Comparison of ENCODE assay signal across 1 cellular context in the genomic region with DNA sequence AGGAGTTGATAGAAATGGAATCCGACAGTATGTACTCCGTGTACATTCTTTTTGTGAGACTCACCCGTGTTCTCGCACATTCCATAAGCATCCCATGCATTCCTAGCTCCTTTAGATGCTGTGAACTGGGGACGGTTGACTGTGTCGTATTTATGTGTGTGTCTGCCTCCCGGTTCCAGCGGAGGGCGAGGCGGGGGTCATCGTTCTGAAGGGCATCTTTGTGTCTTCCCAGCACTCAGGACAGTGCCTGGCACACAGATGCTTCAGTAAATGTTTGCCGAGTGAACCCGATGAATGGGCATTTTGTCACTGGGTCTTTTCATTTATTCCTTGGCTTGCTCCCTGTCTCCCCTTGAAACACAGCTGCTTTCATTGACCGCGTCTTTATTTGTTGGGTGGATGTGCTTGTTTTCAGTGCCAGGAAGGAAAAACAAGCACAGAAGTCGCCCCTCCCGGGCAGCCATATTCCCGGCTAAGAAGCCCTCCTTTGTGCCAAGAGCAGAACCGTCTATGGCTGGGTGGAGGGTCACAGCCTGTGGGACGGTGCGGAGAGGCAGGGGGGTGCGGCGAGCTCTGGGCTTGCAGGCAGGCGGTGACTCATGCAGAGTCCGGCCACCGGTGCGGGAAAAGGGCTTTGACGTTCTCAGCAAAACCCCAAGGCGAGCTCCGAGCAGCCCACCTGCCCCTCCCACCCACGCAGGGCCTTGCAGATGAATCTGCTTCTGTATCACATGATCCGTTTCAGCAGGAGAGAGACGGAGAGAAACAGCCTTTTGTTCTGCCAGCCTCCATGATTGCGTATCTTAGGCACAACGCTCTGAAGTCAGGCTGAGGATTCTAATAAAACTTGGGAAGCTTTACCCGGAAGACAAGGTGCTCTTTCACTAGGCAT.
TF ChIP-seq lines count a peak whose summit lies in the region.

No MANE protein-coding gene starts in this region.

TF ChIP-seq in HepG2, 621 proteins besides CTCF, POLR2A, EP300 and RAD21 (continued from another document):
- TF ChIP-seq, protein P1, sequence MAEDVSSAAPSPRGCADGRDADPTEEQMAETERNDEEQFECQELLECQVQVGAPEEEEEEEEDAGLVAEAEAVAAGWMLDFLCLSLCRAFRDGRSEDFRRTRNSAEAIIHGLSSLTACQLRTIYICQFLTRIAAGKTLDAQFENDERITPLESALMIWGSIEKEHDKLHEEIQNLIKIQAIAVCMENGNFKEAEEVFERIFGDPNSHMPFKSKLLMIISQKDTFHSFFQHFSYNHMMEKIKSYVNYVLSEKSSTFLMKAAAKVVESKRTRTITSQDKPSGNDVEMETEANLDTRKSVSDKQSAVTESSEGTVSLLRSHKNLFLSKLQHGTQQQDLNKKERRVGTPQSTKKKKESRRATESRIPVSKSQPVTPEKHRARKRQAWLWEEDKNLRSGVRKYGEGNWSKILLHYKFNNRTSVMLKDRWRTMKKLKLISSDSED (CRISPR knock-in tag; IDR thresholded peaks at IDR 0.05), result no peak
- TF ChIP-seq KDM3A (CRISPR knock-in tag; IDR thresholded peaks at IDR 0.05; ENCODE audit: low read depth), result 0 out of 2 replicates have a peak, but pooled peaks have one; percentile 35
- TF ChIP-seq RXRB (CRISPR knock-in tag; IDR thresholded peaks at IDR 0.05; ENCODE audit: borderline replicate concordance), result peak; percentile 18; the same call in 1 of the 2 replicates
- TF ChIP-seq, protein P2, sequence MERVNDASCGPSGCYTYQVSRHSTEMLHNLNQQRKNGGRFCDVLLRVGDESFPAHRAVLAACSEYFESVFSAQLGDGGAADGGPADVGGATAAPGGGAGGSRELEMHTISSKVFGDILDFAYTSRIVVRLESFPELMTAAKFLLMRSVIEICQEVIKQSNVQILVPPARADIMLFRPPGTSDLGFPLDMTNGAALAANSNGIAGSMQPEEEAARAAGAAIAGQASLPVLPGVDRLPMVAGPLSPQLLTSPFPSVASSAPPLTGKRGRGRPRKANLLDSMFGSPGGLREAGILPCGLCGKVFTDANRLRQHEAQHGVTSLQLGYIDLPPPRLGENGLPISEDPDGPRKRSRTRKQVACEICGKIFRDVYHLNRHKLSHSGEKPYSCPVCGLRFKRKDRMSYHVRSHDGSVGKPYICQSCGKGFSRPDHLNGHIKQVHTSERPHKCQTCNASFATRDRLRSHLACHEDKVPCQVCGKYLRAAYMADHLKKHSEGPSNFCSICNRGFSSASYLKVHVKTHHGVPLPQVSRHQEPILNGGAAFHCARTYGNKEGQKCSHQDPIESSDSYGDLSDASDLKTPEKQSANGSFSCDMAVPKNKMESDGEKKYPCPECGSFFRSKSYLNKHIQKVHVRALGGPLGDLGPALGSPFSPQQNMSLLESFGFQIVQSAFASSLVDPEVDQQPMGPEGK (CRISPR knock-in tag; IDR thresholded peaks at IDR 0.05), result peak; percentile 30; the same call in 1 of the 2 replicates
- peak; percentile 39; the same call in 1 of the 2 replicates for TF ChIP-seq ELF1 (CRISPR knock-in tag; IDR thresholded peaks at IDR 0.05)
- TF ChIP-seq, protein P3, sequence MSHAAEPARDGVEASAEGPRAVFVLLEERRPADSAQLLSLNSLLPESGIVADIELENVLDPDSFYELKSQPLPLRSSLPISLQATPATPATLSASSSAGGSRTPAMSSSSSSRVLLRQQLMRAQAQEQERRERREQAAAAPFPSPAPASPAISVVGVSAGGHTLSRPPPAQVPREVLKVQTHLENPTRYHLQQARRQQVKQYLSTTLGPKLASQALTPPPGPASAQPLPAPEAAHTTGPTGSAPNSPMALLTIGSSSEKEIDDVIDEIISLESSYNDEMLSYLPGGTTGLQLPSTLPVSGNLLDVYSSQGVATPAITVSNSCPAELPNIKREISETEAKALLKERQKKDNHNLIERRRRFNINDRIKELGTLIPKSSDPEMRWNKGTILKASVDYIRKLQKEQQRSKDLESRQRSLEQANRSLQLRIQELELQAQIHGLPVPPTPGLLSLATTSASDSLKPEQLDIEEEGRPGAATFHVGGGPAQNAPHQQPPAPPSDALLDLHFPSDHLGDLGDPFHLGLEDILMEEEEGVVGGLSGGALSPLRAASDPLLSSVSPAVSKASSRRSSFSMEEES (CRISPR knock-in tag; IDR thresholded peaks at IDR 0.05), result peak; percentile 45; the same call in 1 of the 2 replicates
- 0 out of 2 replicates have a peak, but pooled peaks have one; percentile 22 for TF ChIP-seq SP5 (CRISPR knock-in tag; IDR thresholded peaks at IDR 0.05; ENCODE audit: borderline replicate concordance, low read depth)
- peak; percentile 77; the same call in 1 of the 2 replicates for TF ChIP-seq JUND (CRISPR knock-in tag; IDR thresholded peaks at IDR 0.05)
- TF ChIP-seq, protein P4, sequence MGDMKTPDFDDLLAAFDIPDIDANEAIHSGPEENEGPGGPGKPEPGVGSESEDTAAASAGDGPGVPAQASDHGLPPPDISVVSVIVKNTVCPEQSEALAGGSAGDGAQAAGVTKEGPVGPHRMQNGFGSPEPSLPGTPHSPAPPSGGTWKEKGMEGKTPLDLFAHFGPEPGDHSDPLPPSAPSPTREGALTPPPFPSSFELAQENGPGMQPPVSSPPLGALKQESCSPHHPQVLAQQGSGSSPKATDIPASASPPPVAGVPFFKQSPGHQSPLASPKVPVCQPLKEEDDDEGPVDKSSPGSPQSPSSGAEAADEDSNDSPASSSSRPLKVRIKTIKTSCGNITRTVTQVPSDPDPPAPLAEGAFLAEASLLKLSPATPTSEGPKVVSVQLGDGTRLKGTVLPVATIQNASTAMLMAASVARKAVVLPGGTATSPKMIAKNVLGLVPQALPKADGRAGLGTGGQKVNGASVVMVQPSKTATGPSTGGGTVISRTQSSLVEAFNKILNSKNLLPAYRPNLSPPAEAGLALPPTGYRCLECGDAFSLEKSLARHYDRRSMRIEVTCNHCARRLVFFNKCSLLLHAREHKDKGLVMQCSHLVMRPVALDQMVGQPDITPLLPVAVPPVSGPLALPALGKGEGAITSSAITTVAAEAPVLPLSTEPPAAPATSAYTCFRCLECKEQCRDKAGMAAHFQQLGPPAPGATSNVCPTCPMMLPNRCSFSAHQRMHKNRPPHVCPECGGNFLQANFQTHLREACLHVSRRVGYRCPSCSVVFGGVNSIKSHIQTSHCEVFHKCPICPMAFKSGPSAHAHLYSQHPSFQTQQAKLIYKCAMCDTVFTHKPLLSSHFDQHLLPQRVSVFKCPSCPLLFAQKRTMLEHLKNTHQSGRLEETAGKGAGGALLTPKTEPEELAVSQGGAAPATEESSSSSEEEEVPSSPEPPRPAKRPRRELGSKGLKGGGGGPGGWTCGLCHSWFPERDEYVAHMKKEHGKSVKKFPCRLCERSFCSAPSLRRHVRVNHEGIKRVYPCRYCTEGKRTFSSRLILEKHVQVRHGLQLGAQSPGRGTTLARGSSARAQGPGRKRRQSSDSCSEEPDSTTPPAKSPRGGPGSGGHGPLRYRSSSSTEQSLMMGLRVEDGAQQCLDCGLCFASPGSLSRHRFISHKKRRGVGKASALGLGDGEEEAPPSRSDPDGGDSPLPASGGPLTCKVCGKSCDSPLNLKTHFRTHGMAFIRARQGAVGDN (CRISPR knock-in tag; IDR thresholded peaks at IDR 0.05), result peak; percentile 73
- 0 out of 2 replicates have a peak, but pooled peaks have one; percentile 20 for TF ChIP-seq ZNF691 (CRISPR knock-in tag; IDR thresholded peaks at IDR 0.05; ENCODE audit: borderline replicate concordance, low read depth)
- TF ChIP-seq GLI4 (CRISPR knock-in tag; IDR thresholded peaks at IDR 0.05; ENCODE audit: borderline replicate concordance), result no peak
- TF ChIP-seq HNRNPL (IDR thresholded peaks at IDR 0.05; ENCODE audit: low read depth, low read length), result peak; percentile 84; the same call in 1 of the 2 replicates
- TF ChIP-seq ZNF564 (CRISPR knock-in tag; IDR thresholded peaks at IDR 0.05), result 0 out of 2 replicates have a peak, but pooled peaks have one; percentile 25
- TF ChIP-seq NR1H2 (CRISPR knock-in tag; IDR thresholded peaks at IDR 0.05; ENCODE audit: borderline replicate concordance, low read depth), result no peak
- no peak for TF ChIP-seq HCFC1 (IDR thresholded peaks at IDR 0.05; ENCODE audit: low read depth, low read length)
- 0 out of 2 replicates have a peak, but pooled peaks have one; percentile 30 for TF ChIP-seq PITX1 (CRISPR knock-in tag; IDR thresholded peaks at IDR 0.05)
- 0 out of 2 replicates have a peak, but pooled peaks have one; percentile 45 for TF ChIP-seq MED13 (CRISPR knock-in tag; IDR thresholded peaks at IDR 0.05)
- TF ChIP-seq RARG (CRISPR knock-in tag; IDR thresholded peaks at IDR 0.05; ENCODE audit: low read depth), result no peak
- TF ChIP-seq BRD4 (CRISPR knock-in tag; IDR thresholded peaks at IDR 0.05), result 0 out of 2 replicates have a peak, but pooled peaks have one; percentile 52
